ENCODE assay signal across 12 cellular contexts in the genomic region with DNA sequence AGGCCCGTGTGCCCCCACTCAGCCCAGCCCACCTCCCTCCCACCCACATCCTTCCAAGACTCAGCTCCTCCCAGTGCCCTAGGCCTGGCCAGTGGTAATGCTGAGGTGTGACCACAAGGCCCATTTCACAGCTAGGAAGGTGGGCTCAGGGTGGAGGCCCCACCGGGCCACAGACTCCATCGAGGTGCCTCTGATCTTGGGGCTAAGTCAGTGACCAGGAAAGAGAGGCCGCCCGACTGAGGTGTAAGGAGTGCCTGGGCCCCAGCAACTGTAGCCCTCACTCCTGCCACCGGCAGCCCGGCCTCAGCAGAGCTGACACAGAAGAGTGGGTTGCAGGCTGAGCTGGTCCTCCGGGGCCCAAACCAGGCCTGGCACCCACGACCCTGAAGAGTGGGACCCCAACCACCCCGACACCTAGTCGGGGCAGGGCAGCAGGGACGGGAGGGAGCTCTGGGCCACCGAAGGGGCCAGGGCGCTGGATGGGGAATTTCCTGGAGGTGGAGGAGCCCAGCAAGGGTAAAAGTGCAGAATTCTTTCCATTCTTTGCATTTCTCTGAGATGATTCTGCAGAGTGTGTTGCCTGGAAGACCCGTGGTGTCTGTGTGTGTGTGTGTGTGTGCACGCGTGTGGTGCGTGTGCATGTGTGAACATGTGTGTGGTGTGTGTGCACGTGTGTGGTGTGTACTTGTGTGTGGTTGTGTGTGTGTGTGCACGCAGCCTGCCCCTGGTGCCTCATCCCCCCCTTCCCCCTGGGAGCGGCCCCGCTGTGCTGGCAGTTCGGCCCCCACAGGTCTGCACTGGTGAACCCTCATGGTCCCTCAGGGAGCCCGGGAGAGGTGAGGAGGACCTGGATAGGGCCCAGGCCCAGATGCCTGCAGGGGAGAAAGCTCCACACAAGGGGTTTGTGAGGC. TPM values are rescaled to one million over a fixed set of nuclear protein-coding genes. Genes with fewer than 3 reads are reported as not detected.
A peak's percentile ranks its signal among the peaks of the same experiment; 100 is the strongest.
DNase-seq lines count a peak whose midpoint lies in the region; ATAC-seq and TF ChIP-seq lines count a peak whose summit lies in the region.
"Had no signal": no experiment of that assay in that cellular context is flagged by ENCODE, and none has a peak within 500 bp of the region (broad histone marks: within the 10 kb centered on the region; RNA-seq: fewer than 3 reads in every experiment).

No MANE protein-coding gene starts in this region.

- H3K36me3 ChIP-seq in Peyer's patch (no peaks in the 10 kb centered on the region), fibroblast of lung (ENCODE audit: control insufficient read depth, insufficient read depth, low read length) (no peaks in the 10 kb centered on the region), trophoblast cell (ENCODE audit: control insufficient read depth in 1 of 2, insufficient read depth in 2 of 2, low read length in 2 of 2) (no peaks in the 10 kb centered on the region)

- H2BK120ac ChIP-seq in trophoblast cell (ENCODE audit: insufficient read depth, low read length, poor library complexity) = peak overlapping the region; percentile 100

- H4K91ac ChIP-seq in trophoblast cell (ENCODE audit: low read depth, low read length) = peak overlapping the region; percentile 100

- H2AFZ ChIP-seq in fibroblast of lung (ENCODE audit: low read length) (no peak overlapping the region), trophoblast cell (ENCODE audit: insufficient read depth, low read length, poor library complexity) (peak overlapping the region; percentile 61)

- no peak for ATAC-seq in HG02938 (IDR thresholded peaks at IDR 0.05; ENCODE audit: unreplicated experiment)

- no peak for TF ChIP-seq POLR2A in Peyer's patch (IDR thresholded peaks at IDR 0.05)

- peak overlapping the region; percentile 60 for H4K12ac ChIP-seq in trophoblast cell (ENCODE audit: low read depth, low read length)

- H3K79me2 ChIP-seq in fibroblast of lung (ENCODE audit: control insufficient read depth, insufficient read depth, low read length) (no peaks in the 10 kb centered on the region), trophoblast cell (ENCODE audit: control insufficient read depth, insufficient read depth, low read length, poor library complexity) (peaks cover 20% of the 10 kb centered on the region)

- H3K4me3 ChIP-seq in Peyer's patch (no peak overlapping the region), fibroblast of lung (replicated peaks in 1 of 4; ENCODE audit: control extremely low read depth in 1 of 4, insufficient read depth in 1 of 4, low read depth in 3 of 4, low read length in 4 of 4) (no peak overlapping the region), trophoblast cell (ENCODE audit: low read depth, low read length) (peak overlapping the region; percentile 33)

- TF ChIP-seq CTCF in C4-2B (conservative IDR thresholded peaks at IDR 0.05) = no peak
- TF ChIP-seq CTCF in Peyer's patch (IDR thresholded peaks at IDR 0.05) = no peak
- no peak for TF ChIP-seq CTCF in fibroblast of lung (conservative IDR thresholded peaks at IDR 0.05 in 1 of 2, IDR thresholded peaks at IDR 0.05 in 1 of 2; ENCODE audit: low read depth in 1 of 2, low read length in 2 of 2)

- H3K4me2 ChIP-seq in fibroblast of lung (ENCODE audit: extremely low read depth, insufficient read depth, low read length) = peak overlapping the region; percentile 35
- H3K4me2 ChIP-seq in trophoblast cell (ENCODE audit: low read length) = peak overlapping the region; percentile 27

- H3K23ac ChIP-seq in trophoblast cell (ENCODE audit: low read length) = no peak overlapping the region

- H3K27me3 ChIP-seq in Peyer's patch = no peaks in the 10 kb centered on the region
- H3K27me3 ChIP-seq in fibroblast of lung (ENCODE audit: control insufficient read depth, insufficient read depth, low read length) = no peaks in the 10 kb centered on the region
- no peaks in the 10 kb centered on the region for H3K27me3 ChIP-seq in trophoblast cell (ENCODE audit: insufficient read depth, low read length)

- H2AK5ac ChIP-seq in trophoblast cell (ENCODE audit: low read length) = peak overlapping the region; percentile 99

- H3K14ac ChIP-seq in trophoblast cell (ENCODE audit: low read length) = peak overlapping the region; percentile 95

- H3K27ac ChIP-seq in C4-2B (peak overlapping the region; percentile 98), Peyer's patch (peak overlapping the region in 3 of 4 donors; percentile 88 to 99 (median 98)), fibroblast of lung (ENCODE audit: insufficient read depth, low read length) (peak overlapping the region; percentile 54), trophoblast cell (ENCODE audit: low read depth, low read length) (peak overlapping the region; percentile 97)

- H3K9ac ChIP-seq in fibroblast of lung (ENCODE audit: insufficient read depth, low read length) (peak overlapping the region; percentile 30), trophoblast cell (ENCODE audit: low read length) (no peak overlapping the region)

- H3K9me3 ChIP-seq in Peyer's patch (no peaks in the 10 kb centered on the region), fibroblast of lung (ENCODE audit: control insufficient read depth, insufficient read depth, low read depth, low read length) (no peaks in the 10 kb centered on the region), trophoblast cell (ENCODE audit: insufficient read depth, low read depth, low read length) (peaks cover 2% of the 10 kb centered on the region)

- peaks cover 60% of the 10 kb centered on the region for H3K79me1 ChIP-seq in trophoblast cell (ENCODE audit: low read length)

- DNase-seq in Peyer's patch (no peak), fibroblast of lung (ENCODE audit: low read depth in 2 of 2) (peak; percentile 33 to 87), trophoblast cell (peak; percentile 77 to 95), COR-L47 (lab: John Stamatoyannopoulos, UW) (no peak), putamen (ENCODE audit: low spot score) (no peak), NCI-H510A (lab: John Stamatoyannopoulos, UW) (no peak)
- DNase-seq: activated CD4-positive, alpha-beta T cell treated with anti-CD3 and anti-CD28 coated beads, Interleukin-2, amount 50 U/mL, for 1 hour; GDM1; NCI-H748 treated with DMSO at 0.1 percent for 48 hours; stimulated activated CD8-positive, alpha-beta memory T cell treated with anti-CD3 and anti-CD28 coated beads, Interleukin-4, amount 100 ng/mL, for 48 hours had no signal

- H3K4ac ChIP-seq in trophoblast cell (ENCODE audit: low read depth, low read length) = peak overlapping the region; percentile 92

- peak overlapping the region; percentile 95 for H3K18ac ChIP-seq in trophoblast cell (ENCODE audit: low read length)

- peak overlapping the region; percentile 99 for H2BK12ac ChIP-seq in trophoblast cell (ENCODE audit: low read length)

- H3K4me1 ChIP-seq in Peyer's patch = peaks cover 0 to 41% (median 13%) of the 10 kb centered on the region in 4 donors
- peaks cover 14% of the 10 kb centered on the region for H3K4me1 ChIP-seq in fibroblast of lung (ENCODE audit: control insufficient read depth, extremely low read depth, insufficient read depth, low read length)
- peaks cover 43 to 52% of the 10 kb centered on the region in 2 experiments for H3K4me1 ChIP-seq in trophoblast cell (ENCODE audit: control insufficient read depth in 1 of 2, insufficient read depth in 2 of 2, low read length in 2 of 2)

- peak overlapping the region; percentile 91 for H4K8ac ChIP-seq in trophoblast cell (ENCODE audit: low read depth, low read length)

- H2BK5ac ChIP-seq in trophoblast cell (ENCODE audit: low read depth, low read length, poor library complexity) = peak overlapping the region; percentile 99

- H4K20me1 ChIP-seq in fibroblast of lung (ENCODE audit: control insufficient read depth, extremely low read depth, insufficient read depth, low read length) = no peaks in the 10 kb centered on the region

- WGBS in trophoblast cell (ENCODE audit: extremely low coverage, insufficient coverage, insufficient read length) = no CpG with 5 or more reads among the region's 24 CpGs

RNA-seq across cellular contexts. Expression of gene PIM3, which starts 8.3 kb away (rescaled TPM):
- total RNA-seq in Peyer's patch (100 to 1,000 TPM in 2 of 4 donors, 10 to 100 TPM in 2; 66.2 to 142 (median 105) TPM), fibroblast of lung (40.1 and 47.7 TPM in 2 replicates)
- 6.8 and 8.0 TPM in 2 replicates for polyA plus RNA-seq in fibroblast of lung
- polyA plus RNA-seq in fibroblast of lung (2012) = 14.3 and 19.7 TPM in 2 replicates
- polyA minus RNA-seq in fibroblast of lung (ENCODE audit: low replicate concordance) = 4.2 and 8.5 TPM in 2 replicates
- 66.6 and 72.8 TPM in 2 replicates for polyA plus RNA-seq in trophoblast cell (2013)

RNA-seq across cellular contexts. Expression of gene CRELD2, which starts 33.8 kb away (rescaled TPM):
- total RNA-seq in Peyer's patch (10 to 100 TPM; 33.3 to 52.0 (median 41.1) TPM), fibroblast of lung (41.3 and 56.6 TPM in 2 replicates)
- 45.3 and 50.9 TPM in 2 replicates for polyA plus RNA-seq in fibroblast of lung
- 55.8 and 68.2 TPM in 2 replicates for polyA plus RNA-seq in fibroblast of lung (2012)
- polyA minus RNA-seq in fibroblast of lung (ENCODE audit: low replicate concordance) = 6.0 and 12.3 TPM in 2 replicates
- 42.2 and 46.8 TPM in 2 replicates for polyA plus RNA-seq in trophoblast cell (2013)

RNA-seq across cellular contexts. Expression of gene ALG12, which starts 34.0 kb away (rescaled TPM):
- total RNA-seq in Peyer's patch (10 to 100 TPM; 17.3 to 25.5 (median 22.1) TPM), fibroblast of lung (19.0 and 21.3 TPM in 2 replicates)
- 9.6 and 10.5 TPM in 2 replicates for polyA plus RNA-seq in fibroblast of lung
- 16.4 and 16.8 TPM in 2 replicates for polyA plus RNA-seq in fibroblast of lung (2012)
- 18.8 and 19.1 TPM in 2 replicates for polyA minus RNA-seq in fibroblast of lung (ENCODE audit: low replicate concordance)
- polyA plus RNA-seq in trophoblast cell (2013) = 22.3 and 22.8 TPM in 2 replicates

Comparison
In these comparisons a context has a peak if more than half of its experiments do, and no peak if none do; other contexts are left out.
1. DNase-seq: peak in fibroblast of lung (2 of 2) and trophoblast cell (2 of 2); none in Peyer's patch (0 of 3), COR-L47 (single experiment), putamen (single experiment) and NCI-H510A (single experiment).
2. Peak in every context shown above with its lines, with median percentiles within 50 percentile points of each other: H3K27ac ChIP-seq.